ENCODE assay signal across 3 cellular contexts in the genomic region with DNA sequence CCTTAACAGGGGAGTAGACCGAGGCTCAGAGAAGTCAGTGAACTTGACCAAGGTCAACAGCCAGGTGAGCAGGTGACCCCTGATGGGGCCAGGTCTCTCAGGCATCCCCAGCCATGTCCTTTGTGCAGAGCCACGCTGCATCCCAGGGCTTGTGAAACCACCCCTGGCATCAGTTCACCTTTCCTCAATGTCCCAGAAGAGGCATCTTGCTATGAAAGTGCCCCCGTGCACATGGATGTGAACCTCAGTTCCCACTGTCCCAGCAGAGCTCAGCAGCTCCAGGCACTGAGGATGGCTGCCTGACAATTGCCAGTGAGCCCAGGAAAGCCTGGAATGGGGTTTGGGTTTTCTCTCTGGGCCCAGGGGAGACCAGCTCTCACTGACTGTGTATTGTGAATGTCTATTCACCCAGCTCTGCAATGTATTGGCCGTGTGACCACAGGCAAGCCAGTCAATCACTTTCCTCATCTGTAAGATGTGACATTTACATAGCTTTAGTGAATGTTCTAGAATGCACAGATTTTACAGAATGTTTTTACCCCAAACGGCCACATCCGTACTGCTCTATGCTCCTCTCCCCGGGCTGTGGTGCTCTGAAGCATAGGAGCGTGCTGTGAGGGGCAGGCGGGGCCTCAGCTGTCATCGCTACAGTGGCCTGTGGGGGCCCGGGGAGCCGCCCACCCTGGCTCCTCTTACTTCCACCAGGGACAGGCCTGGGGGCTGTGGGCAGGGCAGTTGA.
TF ChIP-seq lines count a peak whose summit lies in the region.

No MANE protein-coding gene starts in this region.

TF ChIP-seq in SK-N-SH, 30 proteins besides CTCF, POLR2A, EP300 and RAD21 (continued from another document):
- no peak for TF ChIP-seq GATA2 (CRISPR knock-in tag; IDR thresholded peaks at IDR 0.05)
TF ChIP-seq in SK-N-SH: peak in this region for 0.

TF ChIP-seq in SK-N-SH treated with all-trans-retinoic acid at 6 μM for 48 hours, 23 proteins besides CTCF, POLR2A, EP300 and RAD21 (continued from another document and continues in another):
- TF ChIP-seq POU6F1 (CRISPR knock-in tag; IDR thresholded peaks at IDR 0.05; ENCODE audit: borderline replicate concordance, low read depth), result no peak
- TF ChIP-seq, protein P1, sequence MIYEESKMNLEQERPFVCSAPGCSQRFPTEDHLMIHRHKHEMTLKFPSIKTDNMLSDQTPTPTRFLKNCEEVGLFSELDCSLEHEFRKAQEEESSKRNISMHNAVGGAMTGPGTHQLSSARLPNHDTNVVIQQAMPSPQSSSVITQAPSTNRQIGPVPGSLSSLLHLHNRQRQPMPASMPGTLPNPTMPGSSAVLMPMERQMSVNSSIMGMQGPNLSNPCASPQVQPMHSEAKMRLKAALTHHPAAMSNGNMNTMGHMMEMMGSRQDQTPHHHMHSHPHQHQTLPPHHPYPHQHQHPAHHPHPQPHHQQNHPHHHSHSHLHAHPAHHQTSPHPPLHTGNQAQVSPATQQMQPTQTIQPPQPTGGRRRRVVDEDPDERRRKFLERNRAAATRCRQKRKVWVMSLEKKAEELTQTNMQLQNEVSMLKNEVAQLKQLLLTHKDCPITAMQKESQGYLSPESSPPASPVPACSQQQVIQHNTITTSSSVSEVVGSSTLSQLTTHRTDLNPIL (CRISPR knock-in tag; IDR thresholded peaks at IDR 0.05; ENCODE audit: low read depth), result no peak
- no peak for TF ChIP-seq TOX (CRISPR knock-in tag; IDR thresholded peaks at IDR 0.05; ENCODE audit: borderline replicate concordance)
- TF ChIP-seq ESRRG (CRISPR knock-in tag; IDR thresholded peaks at IDR 0.05), result no peak
- TF ChIP-seq TCF4 (CRISPR knock-in tag; IDR thresholded peaks at IDR 0.05; ENCODE audit: borderline replicate concordance), result no peak
- TF ChIP-seq, protein P2, sequence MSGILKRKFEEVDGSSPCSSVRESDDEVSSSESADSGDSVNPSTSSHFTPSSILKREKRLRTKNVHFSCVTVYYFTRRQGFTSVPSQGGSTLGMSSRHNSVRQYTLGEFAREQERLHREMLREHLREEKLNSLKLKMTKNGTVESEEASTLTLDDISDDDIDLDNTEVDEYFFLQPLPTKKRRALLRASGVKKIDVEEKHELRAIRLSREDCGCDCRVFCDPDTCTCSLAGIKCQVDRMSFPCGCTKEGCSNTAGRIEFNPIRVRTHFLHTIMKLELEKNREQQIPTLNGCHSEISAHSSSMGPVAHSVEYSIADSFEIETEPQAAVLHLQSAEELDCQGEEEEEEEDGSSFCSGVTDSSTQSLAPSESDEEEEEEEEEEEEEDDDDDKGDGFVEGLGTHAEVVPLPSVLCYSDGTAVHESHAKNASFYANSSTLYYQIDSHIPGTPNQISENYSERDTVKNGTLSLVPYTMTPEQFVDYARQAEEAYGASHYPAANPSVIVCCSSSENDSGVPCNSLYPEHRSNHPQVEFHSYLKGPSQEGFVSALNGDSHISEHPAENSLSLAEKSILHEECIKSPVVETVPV (CRISPR knock-in tag; IDR thresholded peaks at IDR 0.05), result no peak
- TF ChIP-seq CSDC2 (CRISPR knock-in tag; IDR thresholded peaks at IDR 0.05), result no peak
- no peak for TF ChIP-seq TSHZ2 (CRISPR knock-in tag; IDR thresholded peaks at IDR 0.05)
- no peak for TF ChIP-seq ZNF70 (CRISPR knock-in tag; IDR thresholded peaks at IDR 0.05)
- no peak for TF ChIP-seq ZNF565 (CRISPR knock-in tag; conservative IDR thresholded peaks at IDR 0.05; ENCODE audit: low read depth)
- TF ChIP-seq ZFP3 (CRISPR knock-in tag; IDR thresholded peaks at IDR 0.05), result no peak
- TF ChIP-seq PPARA (CRISPR knock-in tag; IDR thresholded peaks at IDR 0.05; ENCODE audit: borderline replicate concordance), result no peak
- no peak for TF ChIP-seq ISL1 (CRISPR knock-in tag; IDR thresholded peaks at IDR 0.05)
- no peak for TF ChIP-seq ARNTL (CRISPR knock-in tag; IDR thresholded peaks at IDR 0.05; ENCODE audit: borderline replicate concordance, low read depth)
- no peak for TF ChIP-seq PATZ1 (CRISPR knock-in tag; IDR thresholded peaks at IDR 0.05; ENCODE audit: borderline replicate concordance)

TF ChIP-seq in GM23338, 12 proteins besides CTCF, POLR2A, EP300 and RAD21:
- TF ChIP-seq, protein P3, sequence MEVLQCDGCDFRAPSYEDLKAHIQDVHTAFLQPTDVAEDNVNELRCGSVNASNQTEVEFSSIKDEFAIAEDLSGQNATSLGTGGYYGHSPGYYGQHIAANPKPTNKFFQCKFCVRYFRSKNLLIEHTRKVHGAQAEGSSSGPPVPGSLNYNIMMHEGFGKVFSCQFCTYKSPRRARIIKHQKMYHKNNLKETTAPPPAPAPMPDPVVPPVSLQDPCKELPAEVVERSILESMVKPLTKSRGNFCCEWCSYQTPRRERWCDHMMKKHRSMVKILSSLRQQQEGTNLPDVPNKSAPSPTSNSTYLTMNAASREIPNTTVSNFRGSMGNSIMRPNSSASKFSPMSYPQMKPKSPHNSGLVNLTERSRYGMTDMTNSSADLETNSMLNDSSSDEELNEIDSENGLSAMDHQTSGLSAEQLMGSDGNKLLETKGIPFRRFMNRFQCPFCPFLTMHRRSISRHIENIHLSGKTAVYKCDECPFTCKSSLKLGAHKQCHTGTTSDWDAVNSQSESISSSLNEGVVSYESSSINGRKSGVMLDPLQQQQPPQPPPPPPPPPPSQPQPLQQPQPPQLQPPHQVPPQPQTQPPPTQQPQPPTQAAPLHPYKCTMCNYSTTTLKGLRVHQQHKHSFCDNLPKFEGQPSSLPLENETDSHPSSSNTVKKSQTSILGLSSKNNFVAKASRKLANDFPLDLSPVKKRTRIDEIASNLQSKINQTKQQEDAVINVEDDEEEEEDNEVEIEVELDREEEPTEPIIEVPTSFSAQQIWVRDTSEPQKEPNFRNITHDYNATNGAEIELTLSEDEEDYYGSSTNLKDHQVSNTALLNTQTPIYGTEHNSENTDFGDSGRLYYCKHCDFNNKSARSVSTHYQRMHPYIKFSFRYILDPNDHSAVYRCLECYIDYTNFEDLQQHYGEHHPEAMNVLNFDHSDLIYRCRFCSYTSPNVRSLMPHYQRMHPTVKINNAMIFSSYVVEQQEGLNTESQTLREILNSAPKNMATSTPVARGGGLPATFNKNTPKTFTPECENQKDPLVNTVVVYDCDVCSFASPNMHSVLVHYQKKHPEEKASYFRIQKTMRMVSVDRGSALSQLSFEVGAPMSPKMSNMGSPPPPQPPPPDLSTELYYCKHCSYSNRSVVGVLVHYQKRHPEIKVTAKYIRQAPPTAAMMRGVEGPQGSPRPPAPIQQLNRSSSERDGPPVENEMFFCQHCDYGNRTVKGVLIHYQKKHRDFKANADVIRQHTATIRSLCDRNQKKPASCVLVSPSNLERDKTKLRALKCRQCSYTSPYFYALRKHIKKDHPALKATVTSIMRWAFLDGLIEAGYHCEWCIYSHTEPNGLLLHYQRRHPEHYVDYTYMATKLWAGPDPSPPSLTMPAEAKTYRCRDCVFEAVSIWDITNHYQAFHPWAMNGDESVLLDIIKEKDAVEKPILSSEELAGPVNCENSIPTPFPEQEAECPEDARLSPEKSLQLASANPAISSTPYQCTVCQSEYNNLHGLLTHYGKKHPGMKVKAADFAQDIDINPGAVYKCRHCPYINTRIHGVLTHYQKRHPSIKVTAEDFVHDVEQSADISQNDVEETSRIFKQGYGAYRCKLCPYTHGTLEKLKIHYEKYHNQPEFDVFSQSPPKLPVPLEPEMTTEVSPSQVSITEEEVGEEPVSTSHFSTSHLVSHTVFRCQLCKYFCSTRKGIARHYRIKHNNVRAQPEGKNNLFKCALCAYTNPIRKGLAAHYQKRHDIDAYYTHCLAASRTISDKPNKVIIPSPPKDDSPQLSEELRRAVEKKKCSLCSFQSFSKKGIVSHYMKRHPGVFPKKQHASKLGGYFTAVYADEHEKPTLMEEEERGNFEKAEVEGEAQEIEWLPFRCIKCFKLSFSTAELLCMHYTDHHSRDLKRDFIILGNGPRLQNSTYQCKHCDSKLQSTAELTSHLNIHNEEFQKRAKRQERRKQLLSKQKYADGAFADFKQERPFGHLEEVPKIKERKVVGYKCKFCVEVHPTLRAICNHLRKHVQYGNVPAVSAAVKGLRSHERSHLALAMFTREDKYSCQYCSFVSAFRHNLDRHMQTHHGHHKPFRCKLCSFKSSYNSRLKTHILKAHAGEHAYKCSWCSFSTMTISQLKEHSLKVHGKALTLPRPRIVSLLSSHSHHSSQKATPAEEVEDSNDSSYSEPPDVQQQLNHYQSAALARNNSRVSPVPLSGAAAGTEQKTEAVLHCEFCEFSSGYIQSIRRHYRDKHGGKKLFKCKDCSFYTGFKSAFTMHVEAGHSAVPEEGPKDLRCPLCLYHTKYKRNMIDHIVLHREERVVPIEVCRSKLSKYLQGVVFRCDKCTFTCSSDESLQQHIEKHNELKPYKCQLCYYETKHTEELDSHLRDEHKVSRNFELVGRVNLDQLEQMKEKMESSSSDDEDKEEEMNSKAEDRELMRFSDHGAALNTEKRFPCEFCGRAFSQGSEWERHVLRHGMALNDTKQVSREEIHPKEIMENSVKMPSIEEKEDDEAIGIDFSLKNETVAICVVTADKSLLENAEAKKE (CRISPR knock-in tag; IDR thresholded peaks at IDR 0.05), result no peak
- TF ChIP-seq ETS1 (IDR thresholded peaks at IDR 0.05), result no peak
- TF ChIP-seq EZH2 (IDR thresholded peaks at IDR 0.05; ENCODE audit: low read depth, unreplicated experiment), result no peak
- TF ChIP-seq ZNF114 (CRISPR knock-in tag; IDR thresholded peaks at IDR 0.05), result no peak
- TF ChIP-seq CREB1 (CRISPR knock-in tag; IDR thresholded peaks at IDR 0.05; ENCODE audit: low read depth), result no peak
- TF ChIP-seq POLR2AphosphoS5 (IDR thresholded peaks at IDR 0.05; ENCODE audit: low read depth), result no peak
TF ChIP-seq in GM23338: peak in this region for 0.
